In genomic region chrX:85592980-85593379, GRCh38 we compare ENCODE assay signal across 19 cellular contexts.
"Had no signal": no experiment of that assay in that cellular context is flagged by ENCODE, and none has a peak within 500 bp of the region (broad histone marks: within the 10 kb centered on the region; RNA-seq: fewer than 3 reads in every experiment).

No MANE protein-coding gene starts in this region.

- DNase-seq: colonic mucosa; cortex of kidney; dorsolateral prefrontal cortex; effector CD4-positive, alpha-beta T cell; effector memory CD4-positive, alpha-beta T cell; foreskin keratinocyte; heart left ventricle; hypothalamus; immature natural killer cell; left cardiac atrium; left lung; left ventricle myocardium superior; lower lobe of right lung; mesenchymal stem cell; mucosa of descending colon; naive B cell had no signal

- H3K9me3 ChIP-seq: colonic mucosa, esophagus muscularis mucosa, gastroesophageal sphincter, left lung, lower lobe of right lung, mucosa of descending colon had no signal

- H3K4me3 ChIP-seq: colonic mucosa, dorsolateral prefrontal cortex, esophagus muscularis mucosa, gastroesophageal sphincter, heart left ventricle, hepatocyte, left lung, lower lobe of right lung, mucosa of descending colon had no signal

- H3K4me1 ChIP-seq: colonic mucosa, esophagus muscularis mucosa, foreskin keratinocyte, gastroesophageal sphincter, heart left ventricle, left lung, lower lobe of right lung had no signal

- H3K4me2 ChIP-seq: hepatocyte had no signal

- H3K27ac ChIP-seq: colonic mucosa, dorsolateral prefrontal cortex, esophagus muscularis mucosa, foreskin keratinocyte, gastroesophageal sphincter, heart left ventricle, hepatocyte, left lung, lower lobe of right lung had no signal

- H3K27me3 ChIP-seq: colonic mucosa, esophagus muscularis mucosa, foreskin keratinocyte, gastroesophageal sphincter, heart left ventricle, hepatocyte, left lung had no signal

- H3K36me3 ChIP-seq: colonic mucosa, esophagus muscularis mucosa, gastroesophageal sphincter, heart left ventricle, left lung, lower lobe of right lung had no signal
